ENCODE assay signal across 1 cellular context in the genomic region with DNA sequence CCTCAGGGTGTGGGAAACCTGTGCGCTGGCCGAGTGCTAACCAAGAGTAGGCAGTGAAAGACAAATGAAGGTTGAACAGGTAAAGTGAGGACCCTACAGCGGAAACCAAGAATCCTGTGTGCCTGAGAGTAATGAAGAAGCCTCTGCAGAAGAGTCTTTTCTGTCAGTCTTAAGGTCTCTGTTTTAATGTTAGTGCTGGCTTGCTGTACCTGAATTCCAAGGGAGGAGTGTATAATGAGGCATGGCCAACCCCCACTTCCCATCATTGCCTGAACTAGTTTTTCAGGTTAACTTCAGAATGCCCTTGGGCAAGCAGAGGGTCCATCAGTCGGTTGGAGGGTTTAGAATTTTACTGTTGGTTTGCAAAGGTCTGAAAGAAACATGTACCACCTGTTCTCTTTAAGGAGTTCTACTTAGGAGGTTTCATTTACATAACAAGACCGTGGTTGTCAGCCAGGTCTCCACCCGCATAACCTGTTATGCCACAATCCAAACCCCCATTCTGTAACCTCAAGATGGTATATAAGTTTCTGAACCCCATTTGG.
TF ChIP-seq lines count a peak whose summit lies in the region.

No MANE protein-coding gene starts in this region.

TF ChIP-seq in K562, 482 proteins besides CTCF, POLR2A, EP300 and RAD21 (continued from another document):
- TF ChIP-seq, protein P1, sequence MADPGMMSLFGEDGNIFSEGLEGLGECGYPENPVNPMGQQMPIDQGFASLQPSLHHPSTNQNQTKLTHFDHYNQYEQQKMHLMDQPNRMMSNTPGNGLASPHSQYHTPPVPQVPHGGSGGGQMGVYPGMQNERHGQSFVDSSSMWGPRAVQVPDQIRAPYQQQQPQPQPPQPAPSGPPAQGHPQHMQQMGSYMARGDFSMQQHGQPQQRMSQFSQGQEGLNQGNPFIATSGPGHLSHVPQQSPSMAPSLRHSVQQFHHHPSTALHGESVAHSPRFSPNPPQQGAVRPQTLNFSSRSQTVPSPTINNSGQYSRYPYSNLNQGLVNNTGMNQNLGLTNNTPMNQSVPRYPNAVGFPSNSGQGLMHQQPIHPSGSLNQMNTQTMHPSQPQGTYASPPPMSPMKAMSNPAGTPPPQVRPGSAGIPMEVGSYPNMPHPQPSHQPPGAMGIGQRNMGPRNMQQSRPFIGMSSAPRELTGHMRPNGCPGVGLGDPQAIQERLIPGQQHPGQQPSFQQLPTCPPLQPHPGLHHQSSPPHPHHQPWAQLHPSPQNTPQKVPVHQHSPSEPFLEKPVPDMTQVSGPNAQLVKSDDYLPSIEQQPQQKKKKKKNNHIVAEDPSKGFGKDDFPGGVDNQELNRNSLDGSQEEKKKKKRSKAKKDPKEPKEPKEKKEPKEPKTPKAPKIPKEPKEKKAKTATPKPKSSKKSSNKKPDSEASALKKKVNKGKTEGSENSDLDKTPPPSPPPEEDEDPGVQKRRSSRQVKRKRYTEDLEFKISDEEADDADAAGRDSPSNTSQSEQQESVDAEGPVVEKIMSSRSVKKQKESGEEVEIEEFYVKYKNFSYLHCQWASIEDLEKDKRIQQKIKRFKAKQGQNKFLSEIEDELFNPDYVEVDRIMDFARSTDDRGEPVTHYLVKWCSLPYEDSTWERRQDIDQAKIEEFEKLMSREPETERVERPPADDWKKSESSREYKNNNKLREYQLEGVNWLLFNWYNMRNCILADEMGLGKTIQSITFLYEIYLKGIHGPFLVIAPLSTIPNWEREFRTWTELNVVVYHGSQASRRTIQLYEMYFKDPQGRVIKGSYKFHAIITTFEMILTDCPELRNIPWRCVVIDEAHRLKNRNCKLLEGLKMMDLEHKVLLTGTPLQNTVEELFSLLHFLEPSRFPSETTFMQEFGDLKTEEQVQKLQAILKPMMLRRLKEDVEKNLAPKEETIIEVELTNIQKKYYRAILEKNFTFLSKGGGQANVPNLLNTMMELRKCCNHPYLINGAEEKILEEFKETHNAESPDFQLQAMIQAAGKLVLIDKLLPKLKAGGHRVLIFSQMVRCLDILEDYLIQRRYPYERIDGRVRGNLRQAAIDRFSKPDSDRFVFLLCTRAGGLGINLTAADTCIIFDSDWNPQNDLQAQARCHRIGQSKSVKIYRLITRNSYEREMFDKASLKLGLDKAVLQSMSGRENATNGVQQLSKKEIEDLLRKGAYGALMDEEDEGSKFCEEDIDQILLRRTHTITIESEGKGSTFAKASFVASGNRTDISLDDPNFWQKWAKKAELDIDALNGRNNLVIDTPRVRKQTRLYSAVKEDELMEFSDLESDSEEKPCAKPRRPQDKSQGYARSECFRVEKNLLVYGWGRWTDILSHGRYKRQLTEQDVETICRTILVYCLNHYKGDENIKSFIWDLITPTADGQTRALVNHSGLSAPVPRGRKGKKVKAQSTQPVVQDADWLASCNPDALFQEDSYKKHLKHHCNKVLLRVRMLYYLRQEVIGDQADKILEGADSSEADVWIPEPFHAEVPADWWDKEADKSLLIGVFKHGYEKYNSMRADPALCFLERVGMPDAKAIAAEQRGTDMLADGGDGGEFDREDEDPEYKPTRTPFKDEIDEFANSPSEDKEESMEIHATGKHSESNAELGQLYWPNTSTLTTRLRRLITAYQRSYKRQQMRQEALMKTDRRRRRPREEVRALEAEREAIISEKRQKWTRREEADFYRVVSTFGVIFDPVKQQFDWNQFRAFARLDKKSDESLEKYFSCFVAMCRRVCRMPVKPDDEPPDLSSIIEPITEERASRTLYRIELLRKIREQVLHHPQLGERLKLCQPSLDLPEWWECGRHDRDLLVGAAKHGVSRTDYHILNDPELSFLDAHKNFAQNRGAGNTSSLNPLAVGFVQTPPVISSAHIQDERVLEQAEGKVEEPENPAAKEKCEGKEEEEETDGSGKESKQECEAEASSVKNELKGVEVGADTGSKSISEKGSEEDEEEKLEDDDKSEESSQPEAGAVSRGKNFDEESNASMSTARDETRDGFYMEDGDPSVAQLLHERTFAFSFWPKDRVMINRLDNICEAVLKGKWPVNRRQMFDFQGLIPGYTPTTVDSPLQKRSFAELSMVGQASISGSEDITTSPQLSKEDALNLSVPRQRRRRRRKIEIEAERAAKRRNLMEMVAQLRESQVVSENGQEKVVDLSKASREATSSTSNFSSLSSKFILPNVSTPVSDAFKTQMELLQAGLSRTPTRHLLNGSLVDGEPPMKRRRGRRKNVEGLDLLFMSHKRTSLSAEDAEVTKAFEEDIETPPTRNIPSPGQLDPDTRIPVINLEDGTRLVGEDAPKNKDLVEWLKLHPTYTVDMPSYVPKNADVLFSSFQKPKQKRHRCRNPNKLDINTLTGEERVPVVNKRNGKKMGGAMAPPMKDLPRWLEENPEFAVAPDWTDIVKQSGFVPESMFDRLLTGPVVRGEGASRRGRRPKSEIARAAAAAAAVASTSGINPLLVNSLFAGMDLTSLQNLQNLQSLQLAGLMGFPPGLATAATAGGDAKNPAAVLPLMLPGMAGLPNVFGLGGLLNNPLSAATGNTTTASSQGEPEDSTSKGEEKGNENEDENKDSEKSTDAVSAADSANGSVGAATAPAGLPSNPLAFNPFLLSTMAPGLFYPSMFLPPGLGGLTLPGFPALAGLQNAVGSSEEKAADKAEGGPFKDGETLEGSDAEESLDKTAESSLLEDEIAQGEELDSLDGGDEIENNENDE (IDR thresholded peaks at IDR 0.05; ENCODE audit: low read depth, low read length) = no peak
- TF ChIP-seq ZBTB7A (IDR thresholded peaks at IDR 0.05; ENCODE audit: borderline replicate concordance, control insufficient read depth, low read depth, low read length) = no peak
- TF ChIP-seq, protein P2, sequence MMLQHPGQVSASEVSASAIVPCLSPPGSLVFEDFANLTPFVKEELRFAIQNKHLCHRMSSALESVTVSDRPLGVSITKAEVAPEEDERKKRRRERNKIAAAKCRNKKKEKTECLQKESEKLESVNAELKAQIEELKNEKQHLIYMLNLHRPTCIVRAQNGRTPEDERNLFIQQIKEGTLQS (IDR thresholded peaks at IDR 0.05) = no peak
- TF ChIP-seq, protein P2 (CRISPR knock-in tag; conservative IDR thresholded peaks at IDR 0.05) = peak; percentile 78; the same call in 1 of the 2 replicates
- TF ChIP-seq, protein P3, sequence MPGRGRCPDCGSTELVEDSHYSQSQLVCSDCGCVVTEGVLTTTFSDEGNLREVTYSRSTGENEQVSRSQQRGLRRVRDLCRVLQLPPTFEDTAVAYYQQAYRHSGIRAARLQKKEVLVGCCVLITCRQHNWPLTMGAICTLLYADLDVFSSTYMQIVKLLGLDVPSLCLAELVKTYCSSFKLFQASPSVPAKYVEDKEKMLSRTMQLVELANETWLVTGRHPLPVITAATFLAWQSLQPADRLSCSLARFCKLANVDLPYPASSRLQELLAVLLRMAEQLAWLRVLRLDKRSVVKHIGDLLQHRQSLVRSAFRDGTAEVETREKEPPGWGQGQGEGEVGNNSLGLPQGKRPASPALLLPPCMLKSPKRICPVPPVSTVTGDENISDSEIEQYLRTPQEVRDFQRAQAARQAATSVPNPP (IDR thresholded peaks at IDR 0.05; ENCODE audit: borderline replicate concordance, insufficient read depth, insufficient read length) = no peak
- TF ChIP-seq, protein P4, sequence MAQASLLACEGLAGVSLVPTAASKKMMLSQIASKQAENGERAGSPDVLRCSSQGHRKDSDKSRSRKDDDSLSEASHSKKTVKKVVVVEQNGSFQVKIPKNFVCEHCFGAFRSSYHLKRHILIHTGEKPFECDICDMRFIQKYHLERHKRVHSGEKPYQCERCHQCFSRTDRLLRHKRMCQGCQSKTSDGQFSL (CRISPR knock-in tag; IDR thresholded peaks at IDR 0.05) = peak; percentile 23; the same call in 1 of the 2 replicates
- TF ChIP-seq, protein P4 (tag; IDR thresholded peaks at IDR 0.05) = no peak
- TF ChIP-seq CEBPG (CRISPR knock-in tag; IDR thresholded peaks at IDR 0.05) = no peak
- no peak for TF ChIP-seq CEBPG (tag; conservative IDR thresholded peaks at IDR 0.05 in 1 of 2, IDR thresholded peaks at IDR 0.05 in 1 of 2)
- peak; percentile 37; the same call in 1 of the 2 replicates for TF ChIP-seq ZNF766 (CRISPR knock-in tag; conservative IDR thresholded peaks at IDR 0.05)
- TF ChIP-seq GATAD2A (IDR thresholded peaks at IDR 0.05) = no peak
- TF ChIP-seq CBFA2T3 (IDR thresholded peaks at IDR 0.05) = no peak
- TF ChIP-seq CC2D1A (IDR thresholded peaks at IDR 0.05) = no peak
- TF ChIP-seq, protein P5, sequence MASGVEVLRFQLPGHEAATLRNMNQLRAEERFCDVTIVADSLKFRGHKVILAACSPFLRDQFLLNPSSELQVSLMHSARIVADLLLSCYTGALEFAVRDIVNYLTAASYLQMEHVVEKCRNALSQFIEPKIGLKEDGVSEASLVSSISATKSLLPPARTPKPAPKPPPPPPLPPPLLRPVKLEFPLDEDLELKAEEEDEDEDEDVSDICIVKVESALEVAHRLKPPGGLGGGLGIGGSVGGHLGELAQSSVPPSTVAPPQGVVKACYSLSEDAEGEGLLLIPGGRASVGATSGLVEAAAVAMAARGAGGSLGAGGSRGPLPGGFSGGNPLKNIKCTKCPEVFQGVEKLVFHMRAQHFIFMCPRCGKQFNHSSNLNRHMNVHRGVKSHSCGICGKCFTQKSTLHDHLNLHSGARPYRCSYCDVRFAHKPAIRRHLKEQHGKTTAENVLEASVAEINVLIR (CRISPR knock-in tag; IDR thresholded peaks at IDR 0.05) = no peak
- TF ChIP-seq, protein P6, sequence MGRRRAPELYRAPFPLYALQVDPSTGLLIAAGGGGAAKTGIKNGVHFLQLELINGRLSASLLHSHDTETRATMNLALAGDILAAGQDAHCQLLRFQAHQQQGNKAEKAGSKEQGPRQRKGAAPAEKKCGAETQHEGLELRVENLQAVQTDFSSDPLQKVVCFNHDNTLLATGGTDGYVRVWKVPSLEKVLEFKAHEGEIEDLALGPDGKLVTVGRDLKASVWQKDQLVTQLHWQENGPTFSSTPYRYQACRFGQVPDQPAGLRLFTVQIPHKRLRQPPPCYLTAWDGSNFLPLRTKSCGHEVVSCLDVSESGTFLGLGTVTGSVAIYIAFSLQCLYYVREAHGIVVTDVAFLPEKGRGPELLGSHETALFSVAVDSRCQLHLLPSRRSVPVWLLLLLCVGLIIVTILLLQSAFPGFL (CRISPR knock-in tag; IDR thresholded peaks at IDR 0.05) = no peak
- TF ChIP-seq TRIM28 (IDR thresholded peaks at IDR 0.05) = no peak; the same call in 1 of the 2 replicates
- TF ChIP-seq ZNF830 (CRISPR knock-in tag; IDR thresholded peaks at IDR 0.05) = no peak
- TF ChIP-seq SRSF3 (IDR thresholded peaks at IDR 0.05; ENCODE audit: insufficient read depth, low read length) = no peak
